41 cellular contexts compared by ENCODE assay signal in the genomic region with DNA sequence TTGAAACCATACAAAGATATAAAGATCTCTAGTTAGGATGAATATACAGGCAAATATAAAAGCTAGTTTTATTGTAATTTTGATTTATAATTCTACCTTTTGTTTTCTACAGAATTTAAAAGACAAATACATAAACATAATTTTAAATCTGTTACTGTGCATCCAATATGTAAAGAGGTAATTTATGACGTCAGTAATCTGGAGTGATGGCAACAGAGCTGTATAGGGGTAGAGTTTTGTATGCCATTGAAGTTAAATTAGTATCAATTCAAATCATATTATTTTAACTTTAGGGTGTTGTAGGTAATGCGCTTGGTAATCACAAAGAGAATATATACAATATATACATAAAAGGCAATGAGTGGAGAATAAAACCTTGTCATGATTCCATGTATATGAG.
"Had no signal": no experiment of that assay in that cellular context is flagged by ENCODE, and none has a peak within 500 bp of the region (broad histone marks: within the 10 kb centered on the region; RNA-seq: fewer than 3 reads in every experiment).

No MANE protein-coding gene starts in this region.

- H3K4me3 ChIP-seq: adrenal gland, ascending aorta, body of pancreas, breast epithelium, cardiac muscle cell had no signal

- DNase-seq: activated effector memory CD4-positive, alpha-beta T cell treated with anti-CD3 and anti-CD28 coated beads, Interleukin-2, amount 50 U/mL, for 16 hours; activated effector memory CD4-positive, alpha-beta T cell treated with Interleukin-2 at 50 U/mL for 16 hours; activated gamma-delta T cell; activated gamma-delta T cell treated with Interleukin-2 at 50 U/mL for 16 hours; activated naive CD4-positive, alpha-beta T cell; activated naive CD4-positive, alpha-beta T cell treated with anti-CD3 and anti-CD28 coated beads for 36 hours; activated naive CD4-positive, alpha-beta T cell treated with anti-CD3 and anti-CD28 coated beads, Interleukin-2, amount 10 ng/mL, durations not matched to agents 7 days and 5 days; activated naive CD4-positive, alpha-beta T cell treated with anti-CD3 and anti-CD28 coated beads, Interleukin-2, amount 50 U/mL, for 16 hours; activated naive CD4-positive, alpha-beta T cell treated with Interleukin-2 at 50 U/mL for 16 hours; activated naive CD8-positive, alpha-beta T cell treated with anti-CD3 and anti-CD28 coated beads for 36 hours; activated naive CD8-positive, alpha-beta T cell treated with anti-CD3 and anti-CD28 coated beads, Interleukin-2, amount 10 ng/mL, durations not matched to agents 7 days and 5 days; activated naive CD8-positive, alpha-beta T cell treated with anti-CD3 and anti-CD28 coated beads, Interleukin-2, amount 50 U/mL, for 24 hours; activated T-cell treated with anti-CD3 and anti-CD28 coated beads for 4 hours; activated T-cell treated with anti-CD3 and anti-CD28 coated beads, Interleukin-2, amount 50 U/mL, for 1 hour; activated T-cell treated with anti-CD3 and anti-CD28 coated beads, Interleukin-2, amount 50 U/mL, for 24 hours; activated T-cell treated with anti-CD3 and anti-CD28 coated beads, Interleukin-2, amount 50 U/mL, for 4 hours; activated T-cell treated with anti-CD3 and anti-CD28 coated beads, Interleukin-2, amount 50 U/mL, for 48 hours; activated T-cell treated with anti-CD3 and anti-CD28 coated beads, Interleukin-2, amount 50 U/mL, for 72 hours; adrenal gland; amniotic stem cell; amygdala; anterior cingulate cortex; aorta; body of pancreas; brain microvascular endothelial cell; caudate nucleus; central memory CD4-positive, alpha-beta T cell; cerebellar nuclear complex had no signal

- H3K4me3 Mint-ChIP-seq: activated naive CD4-positive, alpha-beta T cell treated with anti-CD3 and anti-CD28 coated beads for 36 hours; activated naive CD4-positive, alpha-beta T cell treated with anti-CD3 and anti-CD28 coated beads, Interleukin-2, amount 10 ng/mL, durations not matched to agents 7 days and 5 days; activated naive CD4-positive, alpha-beta T cell treated with anti-CD3 and anti-CD28 coated beads, Interleukin-2, amount 50 U/mL, for 24 hours; activated naive CD8-positive, alpha-beta T cell; activated naive CD8-positive, alpha-beta T cell treated with anti-CD3 and anti-CD28 coated beads for 36 hours; activated naive CD8-positive, alpha-beta T cell treated with anti-CD3 and anti-CD28 coated beads, Interleukin-2, amount 10 ng/mL, durations not matched to agents 7 days and 5 days; activated naive CD8-positive, alpha-beta T cell treated with anti-CD3 and anti-CD28 coated beads, Interleukin-2, amount 50 U/mL, for 24 hours; activated T-cell treated with anti-CD3 and anti-CD28 coated beads, Interleukin-2, amount 50 U/mL, for 24 hours; activated T-cell treated with anti-CD3 and anti-CD28 coated beads, Interleukin-2, amount 50 U/mL, for 4 hours; activated T-cell treated with anti-CD3 and anti-CD28 coated beads, Interleukin-2, amount 50 U/mL, for 72 hours; activated T-helper 1 cell treated with anti-CD3 and anti-CD28 coated beads, Interleukin-12 subunit alpha, Interleukin-12 subunit beta, Interleukin-2, Interleukin-4 antibody, amounts not matched to agents 30 ng/mL and 10 ng/mL and 1 ng/mL, durations not matched to agents 14 hours and 24 hours and 36 hours; activated T-helper 17 cell treated with anti-CD3 and anti-CD28 coated beads, Interleukin-2, amount 50 U/mL, for 72 hours; brain; central memory CD8-positive, alpha-beta T cell had no signal

- H3K27me3 ChIP-seq: adrenal gland, ascending aorta, body of pancreas, brain microvascular endothelial cell, breast epithelium, cardiac muscle cell had no signal

- ATAC-seq: activated naive CD4-positive, alpha-beta T cell treated with anti-CD3 and anti-CD28 coated beads, Interleukin-2, amount 50 U/mL, for 72 hours; activated naive CD8-positive, alpha-beta T cell treated with anti-CD3 and anti-CD28 coated beads, Interleukin-2, amount 50 U/mL, for 24 hours; activated T-cell treated with anti-CD3 and anti-CD28 coated beads, Interleukin-2, amount 50 U/mL, for 4 hours; activated T-cell treated with anti-CD3 and anti-CD28 coated beads, Interleukin-2, amount 50 U/mL, for 72 hours; activated T-helper 17 cell treated with anti-CD3 and anti-CD28 coated beads, Interleukin-2, amount 50 U/mL, for 72 hours; body of pancreas had no signal

- H3K4me1 ChIP-seq: adrenal gland, ascending aorta, body of pancreas, breast epithelium had no signal

- H3K27ac Mint-ChIP-seq: activated naive CD4-positive, alpha-beta T cell treated with anti-CD3 and anti-CD28 coated beads for 36 hours; activated naive CD4-positive, alpha-beta T cell treated with anti-CD3 and anti-CD28 coated beads, Interleukin-2, amount 10 ng/mL, durations not matched to agents 7 days and 5 days; activated naive CD4-positive, alpha-beta T cell treated with anti-CD3 and anti-CD28 coated beads, Interleukin-2, amount 50 U/mL, for 24 hours; activated naive CD4-positive, alpha-beta T cell treated with anti-CD3 and anti-CD28 coated beads, Interleukin-2, amount 50 U/mL, for 72 hours; activated naive CD8-positive, alpha-beta T cell; activated naive CD8-positive, alpha-beta T cell treated with anti-CD3 and anti-CD28 coated beads for 36 hours; activated naive CD8-positive, alpha-beta T cell treated with anti-CD3 and anti-CD28 coated beads, Interleukin-2, amount 10 ng/mL, durations not matched to agents 7 days and 5 days; activated naive CD8-positive, alpha-beta T cell treated with anti-CD3 and anti-CD28 coated beads, Interleukin-2, amount 50 U/mL, for 24 hours; activated T-cell treated with anti-CD3 and anti-CD28 coated beads, Interleukin-2, amount 50 U/mL, for 24 hours; activated T-cell treated with anti-CD3 and anti-CD28 coated beads, Interleukin-2, amount 50 U/mL, for 72 hours; activated T-helper 1 cell treated with anti-CD3 and anti-CD28 coated beads, Interleukin-12 subunit alpha, Interleukin-12 subunit beta, Interleukin-2, Interleukin-4 antibody, amounts not matched to agents 30 ng/mL and 10 ng/mL and 1 ng/mL, durations not matched to agents 14 hours and 24 hours and 36 hours; activated T-helper 17 cell treated with anti-CD3 and anti-CD28 coated beads, Interleukin-2, amount 50 U/mL, for 72 hours; activated T-helper 2 cell treated with anti-CD3 and anti-CD28 coated beads, Interferon-gamma antibody, Interleukin-2, Interleukin-4, amounts not matched to agents 10 μg/mL and 5 μg/mL and 100 μg/mL, durations not matched to agents 14 hours and 24 hours and 36 hours; brain had no signal

- H3K4me1 Mint-ChIP-seq: activated naive CD4-positive, alpha-beta T cell treated with anti-CD3 and anti-CD28 coated beads, Interleukin-2, amount 10 ng/mL, durations not matched to agents 7 days and 5 days; activated naive CD4-positive, alpha-beta T cell treated with anti-CD3 and anti-CD28 coated beads, Interleukin-2, amount 50 U/mL, for 24 hours; activated naive CD8-positive, alpha-beta T cell treated with anti-CD3 and anti-CD28 coated beads for 36 hours; activated naive CD8-positive, alpha-beta T cell treated with anti-CD3 and anti-CD28 coated beads, Interleukin-2, amount 10 ng/mL, durations not matched to agents 7 days and 5 days; activated naive CD8-positive, alpha-beta T cell treated with anti-CD3 and anti-CD28 coated beads, Interleukin-2, amount 50 U/mL, for 24 hours; activated T-helper 17 cell treated with anti-CD3 and anti-CD28 coated beads, Interleukin-2, amount 50 U/mL, for 72 hours; brain; central memory CD8-positive, alpha-beta T cell had no signal

- H3K9me3 ChIP-seq: adrenal gland, body of pancreas had no signal

- H3K9me3 Mint-ChIP-seq: activated T-helper 2 cell treated with anti-CD3 and anti-CD28 coated beads, Interferon-gamma antibody, Interleukin-2, Interleukin-4, amounts not matched to agents 10 μg/mL and 5 μg/mL and 100 μg/mL, durations not matched to agents 14 hours and 24 hours and 36 hours had no signal

- H3K27ac ChIP-seq: adrenal gland, ascending aorta, body of pancreas, brain microvascular endothelial cell, breast epithelium, cardiac muscle cell had no signal

- FAIRE-seq: astrocyte, bronchial epithelial cell had no signal

- H3K36me3 Mint-ChIP-seq: activated naive CD4-positive, alpha-beta T cell treated with anti-CD3 and anti-CD28 coated beads, Interleukin-2, amount 10 ng/mL, durations not matched to agents 7 days and 5 days; activated naive CD4-positive, alpha-beta T cell treated with anti-CD3 and anti-CD28 coated beads, Interleukin-2, amount 50 U/mL, for 24 hours; activated naive CD4-positive, alpha-beta T cell treated with anti-CD3 and anti-CD28 coated beads, Interleukin-2, amount 50 U/mL, for 72 hours; activated naive CD8-positive, alpha-beta T cell; activated naive CD8-positive, alpha-beta T cell treated with anti-CD3 and anti-CD28 coated beads for 36 hours; activated naive CD8-positive, alpha-beta T cell treated with anti-CD3 and anti-CD28 coated beads, Interleukin-2, amount 10 ng/mL, durations not matched to agents 7 days and 5 days; brain had no signal

- H3K36me3 ChIP-seq: adrenal gland, ascending aorta, brain microvascular endothelial cell, breast epithelium, cardiac muscle cell had no signal

- H3K27me3 Mint-ChIP-seq: activated naive CD4-positive, alpha-beta T cell treated with anti-CD3 and anti-CD28 coated beads, Interleukin-2, amount 10 ng/mL, durations not matched to agents 7 days and 5 days; activated naive CD4-positive, alpha-beta T cell treated with anti-CD3 and anti-CD28 coated beads, Interleukin-2, amount 50 U/mL, for 24 hours; activated naive CD8-positive, alpha-beta T cell; activated naive CD8-positive, alpha-beta T cell treated with anti-CD3 and anti-CD28 coated beads for 36 hours; activated naive CD8-positive, alpha-beta T cell treated with anti-CD3 and anti-CD28 coated beads, Interleukin-2, amount 10 ng/mL, durations not matched to agents 7 days and 5 days; activated naive CD8-positive, alpha-beta T cell treated with anti-CD3 and anti-CD28 coated beads, Interleukin-2, amount 50 U/mL, for 24 hours; activated T-cell treated with anti-CD3 and anti-CD28 coated beads, Interleukin-2, amount 50 U/mL, for 24 hours; activated T-helper 17 cell treated with anti-CD3 and anti-CD28 coated beads, Interleukin-2, amount 50 U/mL, for 72 hours; brain; central memory CD8-positive, alpha-beta T cell had no signal
